In genomic region chr7:42227523-42227922, GRCh38 we compare ENCODE assay signal across 9 cellular contexts. TPM values are rescaled to one million over a fixed set of nuclear protein-coding genes. Genes with fewer than 3 reads are reported as not detected.
A peak's percentile ranks its signal among the peaks of the same experiment; 100 is the strongest.
DNase-seq lines count a peak whose midpoint lies in the region; ATAC-seq, FAIRE-seq and TF ChIP-seq lines count a peak whose summit lies in the region.
"Had no signal": no experiment of that assay in that cellular context is flagged by ENCODE, and none has a peak within 500 bp of the region (broad histone marks: within the 10 kb centered on the region; RNA-seq: fewer than 3 reads in every experiment).

No MANE protein-coding gene starts in this region.

- no peak overlapping the region for H3K9ac ChIP-seq in GM12878 (ENCODE audit: control insufficient read depth, insufficient read depth, low read length)
- no peak overlapping the region for H3K9ac ChIP-seq in PC-3 (ENCODE audit: low read length)
- H3K9ac ChIP-seq: parathyroid adenoma had no signal

- POLR2A ChIA-PET in GM12878 (lab: Charles Lee) = no interaction called here
- POLR2A ChIA-PET in PC-3 (lab: Charles Lee; ENCODE audit: unreplicated experiment) = no interaction called here

- RAD21 ChIA-PET in GM12878 (lab: Charles Lee; ENCODE audit: unreplicated experiment) = no interaction called here

- SMC1A ChIA-PET in GM12878 (lab: Charles Lee; ENCODE audit: uncharacterized antibody, unreplicated experiment) = no interaction called here

- H3F3A ChIP-seq in PC-3 (ENCODE audit: low read length, unreplicated experiment) = no peaks in the 10 kb centered on the region

- H3K27me3 Mint-ChIP-seq in natural killer cell (ENCODE audit: low read depth in 2 of 2) = peaks cover 44 to 66% of the 10 kb centered on the region in 2 donors

- H3K36me3 ChIP-seq in GM12878 (ENCODE audit: control insufficient read depth in 2 of 2, insufficient read depth in 2 of 2, low read length in 1 of 2) (no peaks in the 10 kb centered on the region), PC-3 (ENCODE audit: low read depth, low read length) (no peaks in the 10 kb centered on the region)

- ATAC-seq in GM18498 (IDR thresholded peaks at IDR 0.05; ENCODE audit: unreplicated experiment) (peak; percentile 69), HG02678 (IDR thresholded peaks at IDR 0.05; ENCODE audit: unreplicated experiment) (peak; percentile 45), GM12878 (peak; percentile 61), natural killer cell (peak; percentile 66 to 79 (median 77)), PC-3 (no peak)

- no peaks in the 10 kb centered on the region for H3K9me3 Mint-ChIP-seq in natural killer cell

- no peak overlapping the region for H3K4me3 ChIP-seq in GM12878
- no peak overlapping the region for H3K4me3 ChIP-seq in PC-3 (ENCODE audit: low read length)

- H3K4me1 ChIP-seq in GM12878 (ENCODE audit: control insufficient read depth, insufficient read depth, low read length) (no peaks in the 10 kb centered on the region), PC-3 (ENCODE audit: insufficient read depth, low read length) (peaks cover 11% of the 10 kb centered on the region)
- H3K4me1 ChIP-seq: parathyroid adenoma had no signal

- peaks cover 6% of the 10 kb centered on the region for H3K36me3 Mint-ChIP-seq in natural killer cell

- in situ Hi-C loops in GM12878 (cut with MboI) = no loop called here

- H3K27me3 ChIP-seq in GM12878 (replicated peaks in 1 of 2; ENCODE audit: control insufficient read depth in 2 of 2, insufficient read depth in 2 of 2, low read length in 1 of 2) = peaks cover 0 to 7% of the 10 kb centered on the region in 2 experiments; a peak in 3 of 4 replicates
- no peaks in the 10 kb centered on the region for H3K27me3 ChIP-seq in PC-3 (ENCODE audit: low read length)

- peak overlapping the region; percentile 83 to 91 for H3K27ac Mint-ChIP-seq in natural killer cell

- CTCF ChIA-PET in GM12878 (lab: Yijun Ruan, JAX) (no interaction called here), PC-3 (lab: Charles Lee) (no interaction called here)

- FAIRE-seq in GM12878 (lab: Jason Lieb, UNC) = no peak

- no peak for TF ChIP-seq RAD21 in GM12878 (IDR thresholded peaks at IDR 0.05; ENCODE audit: insufficient read depth, low read depth, low read length)

- TF ChIP-seq CTCF in GM12878 (IDR thresholded peaks at IDR 0.05 in 2 of 3, conservative IDR thresholded peaks at IDR 0.05 in 1 of 3; ENCODE audit: control insufficient read depth in 2 of 3, extremely low read depth in 1 of 3, insufficient read depth in 1 of 3, low read depth in 3 of 3, low read length in 3 of 3) (no peak), natural killer cell (IDR thresholded peaks at IDR 0.05) (no peak), PC-3 (conservative IDR thresholded peaks at IDR 0.05; ENCODE audit: low read depth, low read length) (no peak)

- H3K9me2 ChIP-seq in PC-3 (replicated peaks; ENCODE audit: low read length) = no peaks in the 10 kb centered on the region

- no peaks in the 10 kb centered on the region for H3K79me2 ChIP-seq in GM12878 (ENCODE audit: control insufficient read depth, insufficient read depth, low read length)
- H3K79me2 ChIP-seq in PC-3 (ENCODE audit: low read length) = peaks cover 30% of the 10 kb centered on the region
- H3K79me2 ChIP-seq: parathyroid adenoma had no signal

- DNase-seq in GM12878 (ENCODE audit: low read depth, low spot score) (no peak), natural killer cell (peak; percentile 19), NCI-H128 (lab: John Stamatoyannopoulos, UW; ENCODE audit: unreplicated experiment) (no peak), midbrain (lab: John Stamatoyannopoulos, UW) (no peak), NCI-H510A treated with DMSO at 0.1 percent for 48 hours (lab: John Stamatoyannopoulos, UW) (no peak), PC-3 (no peak)

- TF ChIP-seq EP300 in GM12878 (IDR thresholded peaks at IDR 0.05; ENCODE audit: borderline replicate concordance in 1 of 2, control insufficient read depth in 1 of 2, low read depth in 2 of 2, low read length in 2 of 2) = no peak

- intact Hi-C loops in GM12878 (cut with micrococcal nuclease; ENCODE audit: unreplicated experiment) (no loop called here), natural killer cell (cut with micrococcal nuclease) (no loop called here), PC-3 (cut with micrococcal nuclease) (no loop called here)

- H4K20me1 ChIP-seq in GM12878 (ENCODE audit: control insufficient read depth, insufficient read depth) = no peaks in the 10 kb centered on the region
- H4K20me1 ChIP-seq in PC-3 (ENCODE audit: low read length) = no peaks in the 10 kb centered on the region

- H3K27ac ChIP-seq in GM12878 (ENCODE audit: control insufficient read depth, insufficient read depth) (no peak overlapping the region), PC-3 (ENCODE audit: low read length) (no peak overlapping the region)
- H3K27ac ChIP-seq: parathyroid adenoma had no signal

- BruUV-seq in GM12878 (replicated peaks; lab: Mats Ljungman, UMichigan) = no TSS peak
- BruUV-seq in PC-3 (replicated peaks; lab: Mats Ljungman, UMichigan) = no TSS peak

- H3K4me2 ChIP-seq in GM12878 (ENCODE audit: control insufficient read depth, insufficient read depth) (peak overlapping the region; percentile 7; the same call in 1 of the 2 replicates), PC-3 (ENCODE audit: low read length) (no peak overlapping the region)

- peaks cover 10 to 12% of the 10 kb centered on the region in 2 donors for H3K4me1 Mint-ChIP-seq in natural killer cell

- H3K4me3 Mint-ChIP-seq in natural killer cell = peak overlapping the region; percentile 87

- TF ChIP-seq POLR2A in GM12878 (IDR thresholded peaks at IDR 0.05; ENCODE audit: low read depth, low read length) = no peak

- H3K9me3 ChIP-seq in GM12878 (replicated peaks; ENCODE audit: control insufficient read depth, insufficient read depth, low read length) = no peaks in the 10 kb centered on the region
- no peaks in the 10 kb centered on the region for H3K9me3 ChIP-seq in PC-3 (ENCODE audit: low read length)

- WGBS in GM12878 (ENCODE audit: insufficient coverage, insufficient replicate concordance, low lambda C conversion rate, missing lambda C conversion rate) = 28% methylated on average over 14 of the region's 14 CpGs

- H2AFZ ChIP-seq in GM12878 (ENCODE audit: control insufficient read depth, low read depth, low read length) (no peak overlapping the region), PC-3 (ENCODE audit: low read length) (no peak overlapping the region)
- H2AFZ ChIP-seq: parathyroid adenoma had no signal

TF ChIP-seq in GM12878, 131 proteins besides CTCF, POLR2A, EP300 and RAD21 (continues in another document):
- TF ChIP-seq CREM (IDR thresholded peaks at IDR 0.05; ENCODE audit: low read depth) (no peak), POLR2AphosphoS2 (IDR thresholded peaks at IDR 0.05; ENCODE audit: low read depth, low read length) (no peak), SREBF1 (IDR thresholded peaks at IDR 0.05; ENCODE audit: low read length) (no peak), HSF1 (IDR thresholded peaks at IDR 0.05; ENCODE audit: low read depth, low read length) (no peak), ZNF384 (IDR thresholded peaks at IDR 0.05; ENCODE audit: borderline replicate concordance, low read depth, low read length) (no peak), BCLAF1 (IDR thresholded peaks at IDR 0.05) (no peak)

RNA-seq across cellular contexts. Expression of gene GLI3, which starts 9.5 kb away (rescaled TPM):
- total RNA-seq in GM12878 (2013; cell fraction: nucleolus; rRNA removed) = not detected in 2 replicates
- not detected in 2 replicates for total RNA-seq in GM12878 (2014; rRNA removed)
- not detected in 2 replicates for total RNA-seq in GM12878 (2014; rRNA removed; fragmentation: Illumina TruSeq; extraction: Trizol)
- not detected in 2 replicates for total RNA-seq in GM12878 (2021)
- not detected for polyA plus RNA-seq in GM12878 (2011; ENCODE audit: low read depth)
- not detected in 2 replicates for polyA plus RNA-seq in GM12878 (2011; rRNA removed)
- polyA plus RNA-seq in GM12878 (2011; cell fraction: cytosol; rRNA removed) = not detected in 2 replicates
- polyA plus RNA-seq in GM12878 (2011; cell fraction: nucleus; rRNA removed) = 0.03 TPM in 1 of 2 replicates, not detected in the other
- polyA plus RNA-seq in GM12878 (2012) = not detected in 2 replicates
- 0.01 and 0.03 TPM in 2 replicates for polyA plus RNA-seq in GM12878 (2014; fragmentation: Illumina TruSeq; extraction: Trizol)
- polyA plus RNA-seq in GM12878 (2014; fragmentation: Nextera tagmentation; extraction: Ambion mirVana) = not detected
- polyA plus RNA-seq in GM12878 (2014; rRNA removed) = not detected in 2 replicates
- polyA plus RNA-seq in GM12878 (2016; fragmentation: Nextera tagmentation; extraction: Ambion mirVana) = under 1 TPM in 1 of 2 experiments, not detected in 1; 0.01 TPM
- polyA minus RNA-seq in GM12878 (2011; rRNA and poly(A)+ RNA removed) = not detected in 2 replicates
- not detected in 2 replicates for polyA minus RNA-seq in GM12878 (2011; cell fraction: cytosol; rRNA and poly(A)+ RNA removed)
- polyA minus RNA-seq in GM12878 (2011; cell fraction: nucleus; rRNA and poly(A)+ RNA removed) = not detected in 2 replicates
- total RNA-seq in natural killer cell = 1 to 10 TPM; 2.9 to 4.7 (median 3.1) TPM
- 3.5 and 9.6 TPM in 2 replicates for total RNA-seq in PC-3 (2014; rRNA removed)
